7 cellular contexts compared by ENCODE assay signal in the genomic region with DNA sequence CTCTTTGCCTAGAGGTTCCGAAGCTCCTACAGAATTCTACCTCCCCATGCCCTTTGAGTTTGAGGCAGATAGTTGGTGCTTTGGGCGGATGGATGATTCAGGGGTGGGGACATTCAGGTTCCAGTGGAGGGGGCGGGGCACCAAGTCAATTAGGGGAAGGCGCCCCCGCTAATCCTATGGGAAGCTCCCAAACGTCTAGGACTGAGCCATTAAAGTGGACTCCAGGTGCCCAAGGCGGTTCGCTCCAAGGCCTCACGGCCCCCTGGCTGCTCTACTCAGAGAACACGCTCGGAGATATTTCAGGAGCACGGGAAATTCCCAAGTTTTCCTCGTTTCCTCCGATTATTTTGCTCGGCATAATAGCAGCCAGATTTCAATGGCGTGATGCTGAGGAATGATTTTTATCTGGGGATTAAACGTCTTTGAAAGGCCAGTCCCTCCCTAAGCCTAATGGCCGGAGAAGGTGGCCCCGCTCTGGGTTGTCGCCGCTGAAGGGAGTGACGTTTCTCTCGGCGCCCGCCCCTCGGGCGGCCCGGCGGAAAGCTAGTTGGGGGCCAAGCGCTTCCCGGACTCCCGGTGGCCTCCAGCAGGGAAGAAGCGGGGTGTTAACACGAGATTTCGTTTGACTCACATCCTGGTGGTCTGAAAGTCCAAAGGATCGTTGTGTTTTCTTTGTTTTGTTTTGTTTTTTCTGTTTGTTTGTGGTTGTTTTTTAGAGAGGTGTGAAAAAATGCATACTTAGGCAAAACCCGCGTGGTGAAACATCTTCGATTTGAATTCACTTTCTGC. TPM values are rescaled to one million over a fixed set of nuclear protein-coding genes. Genes with fewer than 3 reads are reported as not detected.
DNase-seq lines count a peak whose midpoint lies in the region; FAIRE-seq and TF ChIP-seq lines count a peak whose summit lies in the region.

No MANE protein-coding gene starts in this region.

- H3K4me3 ChIP-seq in iPS-18a (ENCODE audit: low read length), result peak overlapping the region; percentile 42
- peak overlapping the region; percentile 55 to 83 (median 66) for H3K4me3 ChIP-seq in stomach

- no peak for FAIRE-seq in GM12891 (lab: Jason Lieb, UNC)

- peak overlapping the region; percentile 69 for H3K27ac Mint-ChIP-seq in HFFc6
- peak overlapping the region; percentile 22 for H3K27ac Mint-ChIP-seq in activated T-helper 2 cell treated with anti-CD3 and anti-CD28 coated beads, Interferon-gamma antibody, Interleukin-2, Interleukin-4, amounts not matched to agents 10 μg/mL and 5 μg/mL and 100 μg/mL, durations not matched to agents 14 hours and 24 hours and 36 hours

- no peak overlapping the region for H3K27ac ChIP-seq in iPS-18a (ENCODE audit: low read length)
- H3K27ac ChIP-seq in stomach, result peak overlapping the region in 2 of 5 donors; percentile 64 to 68

- H3K4me1 ChIP-seq in iPS-18a (ENCODE audit: control insufficient read depth, low read depth, low read length) (peaks cover 8% of the 10 kb centered on the region), stomach (peaks cover 43 to 75% (median 63%) of the 10 kb centered on the region in 4 donors)

- H3K9ac ChIP-seq in iPS-18a (ENCODE audit: low read length), result no peak overlapping the region

- TF ChIP-seq CTCF in HFFc6 (IDR thresholded peaks at IDR 0.05) (no peak; the same call in 1 of the 2 replicates), stomach (IDR thresholded peaks at IDR 0.05) (no peak)

- no peak for TF ChIP-seq EP300 in stomach (IDR thresholded peaks at IDR 0.05)

- no peak for DNase-seq in HFFc6
- DNase-seq in activated T-helper 2 cell treated with anti-CD3 and anti-CD28 coated beads, Interferon-gamma antibody, Interleukin-2, Interleukin-4, amounts not matched to agents 10 μg/mL and 5 μg/mL and 100 μg/mL, durations not matched to agents 14 hours and 24 hours and 36 hours (ENCODE audit: low spot score), result no peak
- DNase-seq in stomach, result no peak
- no peak for DNase-seq in NCI-H187 treated with DMSO at 0.1 percent for 48 hours (lab: John Stamatoyannopoulos, UW)
- DNase-seq in CD1c-positive myeloid dendritic cell (ENCODE audit: extremely low spot score), result no peak
- no peak for DNase-seq in GM12891 (ENCODE audit: insufficient read length, low spot score)

- peaks cover 19% of the 10 kb centered on the region for H3K27me3 Mint-ChIP-seq in HFFc6 (ENCODE audit: insufficient read depth)
- H3K27me3 Mint-ChIP-seq in activated T-helper 2 cell treated with anti-CD3 and anti-CD28 coated beads, Interferon-gamma antibody, Interleukin-2, Interleukin-4, amounts not matched to agents 10 μg/mL and 5 μg/mL and 100 μg/mL, durations not matched to agents 14 hours and 24 hours and 36 hours (ENCODE audit: low read depth), result peaks cover 76% of the 10 kb centered on the region

- peaks cover under 1% of the 10 kb centered on the region; the same call in 1 of the 2 replicates for H3K9me3 Mint-ChIP-seq in HFFc6
- peaks cover 6% of the 10 kb centered on the region for H3K9me3 Mint-ChIP-seq in activated T-helper 2 cell treated with anti-CD3 and anti-CD28 coated beads, Interferon-gamma antibody, Interleukin-2, Interleukin-4, amounts not matched to agents 10 μg/mL and 5 μg/mL and 100 μg/mL, durations not matched to agents 14 hours and 24 hours and 36 hours

- no peaks in the 10 kb centered on the region for H3K9me3 ChIP-seq in iPS-18a (ENCODE audit: control insufficient read depth, low read depth, low read length)
- peaks cover 0 to 15% (median 2%) of the 10 kb centered on the region in 4 donors for H3K9me3 ChIP-seq in stomach

- H3K36me3 Mint-ChIP-seq in HFFc6 (ENCODE audit: low read depth), result peaks cover 25% of the 10 kb centered on the region
- H3K36me3 Mint-ChIP-seq in activated T-helper 2 cell treated with anti-CD3 and anti-CD28 coated beads, Interferon-gamma antibody, Interleukin-2, Interleukin-4, amounts not matched to agents 10 μg/mL and 5 μg/mL and 100 μg/mL, durations not matched to agents 14 hours and 24 hours and 36 hours (ENCODE audit: low read depth), result no peaks in the 10 kb centered on the region

- peaks cover 24% of the 10 kb centered on the region for H3K4me1 Mint-ChIP-seq in HFFc6 (ENCODE audit: low read depth)
- H3K4me1 Mint-ChIP-seq in activated T-helper 2 cell treated with anti-CD3 and anti-CD28 coated beads, Interferon-gamma antibody, Interleukin-2, Interleukin-4, amounts not matched to agents 10 μg/mL and 5 μg/mL and 100 μg/mL, durations not matched to agents 14 hours and 24 hours and 36 hours (ENCODE audit: low read depth), result peaks cover 9% of the 10 kb centered on the region

- H3K36me3 ChIP-seq in iPS-18a (ENCODE audit: control insufficient read depth, low read depth, low read length) (no peaks in the 10 kb centered on the region), stomach (no peaks in the 10 kb centered on the region)

- peak overlapping the region; percentile 99 for H3K4me3 Mint-ChIP-seq in HFFc6
- H3K4me3 Mint-ChIP-seq in activated T-helper 2 cell treated with anti-CD3 and anti-CD28 coated beads, Interferon-gamma antibody, Interleukin-2, Interleukin-4, amounts not matched to agents 10 μg/mL and 5 μg/mL and 100 μg/mL, durations not matched to agents 14 hours and 24 hours and 36 hours (ENCODE audit: low read depth), result peak overlapping the region; percentile 60

- TF ChIP-seq POLR2A in stomach (IDR thresholded peaks at IDR 0.05) (no peak), GM12891 (IDR thresholded peaks at IDR 0.05; ENCODE audit: low read depth, low read length) (no peak)

- WGBS in stomach, 5 donors, result 3 to 7% (median 6%) methylated on average over 32 to 39 of the region's 39 CpGs

- H3K27me3 ChIP-seq in iPS-18a (ENCODE audit: control insufficient read depth, insufficient read depth, low read length) (peaks cover 97% of the 10 kb centered on the region), stomach (peaks cover 61 to 100% (median 92%) of the 10 kb centered on the region in 3 donors)

- intact Hi-C loops in activated T-helper 2 cell treated with anti-CD3 and anti-CD28 coated beads, Interferon-gamma antibody, Interleukin-2, Interleukin-4, amounts not matched to agents 10 μg/mL and 5 μg/mL and 100 μg/mL, durations not matched to agents 14 hours and 24 hours and 36 hours (cut with micrococcal nuclease), result loop anchor here (5.0 kb wide), 1 partner anchor 1026 kb away; no protein-coding TSS in a partner anchor
- intact Hi-C loops in stomach (cut with DNase I; ENCODE audit: low total_unique reads), result no loop called here

TF ChIP-seq in GM12891, 5 proteins besides CTCF, POLR2A, EP300 and RAD21:
- TF ChIP-seq POU2F2 (IDR thresholded peaks at IDR 0.05; ENCODE audit: low read depth, low read length), result no peak
- TF ChIP-seq TAF1 (IDR thresholded peaks at IDR 0.05; ENCODE audit: low read depth, low read length), result no peak

RNA-seq across cellular contexts. Expression of gene MSX1, which starts 1.5 kb away (rescaled TPM):
- total RNA-seq in HFFc6 (2021; fragmentation: NEBNext Ultra II Directional; extraction: Animal tissue kit (Norgen Biotek cat#: 25700)), result 1 to 10 TPM; 5.5 to 8.6 (median 7.2) TPM
- total RNA-seq in activated T-helper 2 cell treated with anti-CD3 and anti-CD28 coated beads, Interferon-gamma antibody, Interleukin-2, Interleukin-4, amounts not matched to agents 10 μg/mL and 5 μg/mL and 100 μg/mL, durations not matched to agents 14 hours and 24 hours and 36 hours, result not detected in 2 replicates
- total RNA-seq in stomach, result 1 to 10 TPM in 1 of 5 donors, under 1 TPM in 1, not detected in 3; 0.55 to 6.5 TPM
- polyA plus RNA-seq in stomach, result 1 to 10 TPM in 2 of 3 donors, under 1 TPM in 1; 0.85 to 1.8 (median 1.1) TPM
- polyA plus RNA-seq in GM12891 (2012; ENCODE audit: low read depth, missing spikeins), result 0.13 TPM
